ENCODE assay signal across 1 cellular context in genomic region chr17:50867856-50868438, GRCh38.
TF ChIP-seq lines count a peak whose summit lies in the region.

No MANE protein-coding gene starts in this region.

TF ChIP-seq in HepG2, 621 proteins besides CTCF, POLR2A, EP300 and RAD21 (continued from another document and continues in another):
- TF ChIP-seq CSRNP2 (CRISPR knock-in tag; conservative IDR thresholded peaks at IDR 0.05; ENCODE audit: low read depth) (no peak), ZBED4 (CRISPR knock-in tag; IDR thresholded peaks at IDR 0.05; ENCODE audit: borderline replicate concordance) (0 out of 2 replicates have a peak, but pooled peaks have one; percentile 6), ZHX1 (CRISPR knock-in tag; IDR thresholded peaks at IDR 0.05; ENCODE audit: low read depth) (no peak), IRF9 (CRISPR knock-in tag; IDR thresholded peaks at IDR 0.05; ENCODE audit: borderline replicate concordance) (0 out of 2 replicates have a peak, but pooled peaks have one; percentile 10), ZNF335 (CRISPR knock-in tag; IDR thresholded peaks at IDR 0.05) (no peak), ZNF431 (CRISPR knock-in tag; IDR thresholded peaks at IDR 0.05; ENCODE audit: borderline replicate concordance, low read depth) (no peak), ZFX (CRISPR knock-in tag; IDR thresholded peaks at IDR 0.05; ENCODE audit: low read depth) (no peak), MYNN (CRISPR knock-in tag; IDR thresholded peaks at IDR 0.05; ENCODE audit: low read depth) (no peak), ZNF670 (CRISPR knock-in tag; IDR thresholded peaks at IDR 0.05; ENCODE audit: borderline replicate concordance) (no peak), SETDB1 (CRISPR knock-in tag; IDR thresholded peaks at IDR 0.05; ENCODE audit: borderline replicate concordance) (no peak), CBFB (CRISPR knock-in tag; IDR thresholded peaks at IDR 0.05) (no peak), ARID3A (IDR thresholded peaks at IDR 0.05; ENCODE audit: low read depth, low read length) (no peak), ZNF496 (CRISPR knock-in tag; IDR thresholded peaks at IDR 0.05; ENCODE audit: insufficient replicate concordance) (no peak), ZMAT5 (CRISPR knock-in tag; IDR thresholded peaks at IDR 0.05; ENCODE audit: borderline replicate concordance, low read depth) (no peak), MTA1 (CRISPR knock-in tag; IDR thresholded peaks at IDR 0.05; ENCODE audit: borderline replicate concordance) (no peak), ZNF644 (CRISPR knock-in tag; IDR thresholded peaks at IDR 0.05; ENCODE audit: low read depth) (no peak), HOXA5 (CRISPR knock-in tag; IDR thresholded peaks at IDR 0.05) (no peak), RARA (CRISPR knock-in tag; IDR thresholded peaks at IDR 0.05) (no peak), REST (IDR thresholded peaks at IDR 0.05; ENCODE audit: borderline replicate concordance in 1 of 2, low read depth in 1 of 2, low read length in 2 of 2) (no peak), RCOR2 (CRISPR knock-in tag; IDR thresholded peaks at IDR 0.05) (no peak), MIER3 (CRISPR knock-in tag; IDR thresholded peaks at IDR 0.05; ENCODE audit: borderline replicate concordance) (no peak), SMARCC2 (IDR thresholded peaks at IDR 0.05) (no peak), ZNF331 (CRISPR knock-in tag; IDR thresholded peaks at IDR 0.05) (no peak), ZNF75D (CRISPR knock-in tag; IDR thresholded peaks at IDR 0.05; ENCODE audit: borderline replicate concordance) (no peak), NCOA2 (CRISPR knock-in tag; IDR thresholded peaks at IDR 0.05) (peak; percentile 2; the same call in 1 of the 2 replicates), SIX4 (CRISPR knock-in tag; IDR thresholded peaks at IDR 0.05) (no peak), GPBP1L1 (CRISPR knock-in tag; IDR thresholded peaks at IDR 0.05) (no peak), SOX5 (CRISPR knock-in tag; IDR thresholded peaks at IDR 0.05; ENCODE audit: borderline replicate concordance) (no peak), PHB2 (IDR thresholded peaks at IDR 0.05; ENCODE audit: partially characterized antibody) (no peak), ATF1 (CRISPR knock-in tag; IDR thresholded peaks at IDR 0.05) (no peak), ZNF839 (CRISPR knock-in tag; IDR thresholded peaks at IDR 0.05; ENCODE audit: borderline replicate concordance) (no peak), NFE2 (CRISPR knock-in tag; IDR thresholded peaks at IDR 0.05) (no peak), ZNF225 (CRISPR knock-in tag; IDR thresholded peaks at IDR 0.05) (no peak), ZNF264 (CRISPR knock-in tag; IDR thresholded peaks at IDR 0.05) (no peak), ZNF660 (CRISPR knock-in tag; IDR thresholded peaks at IDR 0.05; ENCODE audit: borderline replicate concordance, low read depth) (no peak), ZNF777 (CRISPR knock-in tag; IDR thresholded peaks at IDR 0.05) (no peak), ZNF274 (CRISPR knock-in tag; IDR thresholded peaks at IDR 0.05) (0 out of 2 replicates have a peak, but pooled peaks have one; percentile 54), BRF2 (CRISPR knock-in tag; IDR thresholded peaks at IDR 0.05) (no peak), CHD4 (IDR thresholded peaks at IDR 0.05; ENCODE audit: borderline replicate concordance, low read length) (no peak), ZNF761 (CRISPR knock-in tag; conservative IDR thresholded peaks at IDR 0.05) (no peak), ZNF580 (CRISPR knock-in tag; IDR thresholded peaks at IDR 0.05; ENCODE audit: borderline replicate concordance, low read depth) (no peak), PPARG (CRISPR knock-in tag; conservative IDR thresholded peaks at IDR 0.05) (no peak), ZNF891 (CRISPR knock-in tag; IDR thresholded peaks at IDR 0.05) (no peak), HNF1B (CRISPR knock-in tag; IDR thresholded peaks at IDR 0.05) (no peak), RFXANK (CRISPR knock-in tag; IDR thresholded peaks at IDR 0.05) (no peak), BRCA1 (CRISPR knock-in tag; IDR thresholded peaks at IDR 0.05) (no peak), ZNF232 (CRISPR knock-in tag; IDR thresholded peaks at IDR 0.05; ENCODE audit: borderline replicate concordance) (no peak)
